Comparison of ENCODE assay signal across 11 cellular contexts in the genomic region with DNA sequence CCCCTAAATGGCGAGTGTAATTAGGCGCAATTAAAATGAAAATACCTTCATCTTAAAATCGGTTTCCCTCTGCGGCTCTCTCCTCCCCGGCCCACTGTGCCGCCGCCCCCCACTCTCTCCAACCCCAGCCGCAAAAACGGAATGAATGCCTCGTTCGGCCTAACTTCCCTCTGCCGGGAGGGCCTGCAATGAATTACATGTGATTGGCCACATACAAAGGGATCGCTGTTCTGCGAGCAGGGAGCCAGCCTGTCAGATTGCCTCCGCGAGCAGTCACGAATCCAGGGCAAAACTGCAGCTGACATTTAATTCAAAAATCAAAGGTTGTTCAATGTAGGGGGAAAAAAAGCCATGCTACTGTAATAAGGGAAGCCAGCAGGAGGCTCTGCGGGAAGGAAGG.
DNase-seq lines count a peak whose midpoint lies in the region; ATAC-seq and TF ChIP-seq lines count a peak whose summit lies in the region.
"Had no signal": no experiment of that assay in that cellular context is flagged by ENCODE, and none has a peak within 500 bp of the region (broad histone marks: within the 10 kb centered on the region; RNA-seq: fewer than 3 reads in every experiment).

No MANE protein-coding gene starts in this region.

- TF ChIP-seq CTCF in natural killer cell (IDR thresholded peaks at IDR 0.05) (no peak), endodermal cell (conservative IDR thresholded peaks at IDR 0.05) (peak; percentile 31), nephron (IDR thresholded peaks at IDR 0.05; ENCODE audit: unreplicated experiment in 3 of 3) (no peak)
- no peak for TF ChIP-seq CTCF in activated CD8-positive, alpha-beta T cell treated with anti-CD3 and anti-CD28 coated beads for 36 hours (IDR thresholded peaks at IDR 0.05)

- no peak overlapping the region for H3K27ac Mint-ChIP-seq in natural killer cell treated with Interleukin-12 subunit alpha and Interleukin-12 subunit beta and Interleukin-15 and Interleukin-18, amount 100 ng/mL, for 72 hours
- H3K27ac Mint-ChIP-seq in natural killer cell (no peak overlapping the region), endodermal cell (peak overlapping the region; percentile 67), nephron (peak overlapping the region; percentile 70 to 81 (median 70))
- no peak overlapping the region for H3K27ac Mint-ChIP-seq in activated CD8-positive, alpha-beta T cell treated with anti-CD3 and anti-CD28 coated beads for 36 hours

- H3K27ac ChIP-seq in endodermal cell (ENCODE audit: low read depth, low read length), result peak overlapping the region; percentile 97
- H3K27ac ChIP-seq: epithelial cell of prostate had no signal

- H3K4me1 Mint-ChIP-seq in natural killer cell treated with Interleukin-12 subunit alpha and Interleukin-12 subunit beta and Interleukin-15 and Interleukin-18, amount 100 ng/mL, for 72 hours (ENCODE audit: low read depth in 2 of 2), result no peaks in the 10 kb centered on the region
- H3K4me1 Mint-ChIP-seq in natural killer cell, result no peaks in the 10 kb centered on the region
- H3K4me1 Mint-ChIP-seq in endodermal cell, result peaks cover 43% of the 10 kb centered on the region
- peaks cover 43% of the 10 kb centered on the region for H3K4me1 Mint-ChIP-seq in nephron
- no peaks in the 10 kb centered on the region for H3K4me1 Mint-ChIP-seq in activated CD8-positive, alpha-beta T cell treated with anti-CD3 and anti-CD28 coated beads for 36 hours (ENCODE audit: low read depth)

- H3K36me3 Mint-ChIP-seq in natural killer cell treated with Interleukin-12 subunit alpha and Interleukin-12 subunit beta and Interleukin-15 and Interleukin-18, amount 100 ng/mL, for 72 hours, result no peaks in the 10 kb centered on the region
- H3K36me3 Mint-ChIP-seq in natural killer cell (no peaks in the 10 kb centered on the region), endodermal cell (ENCODE audit: low read depth) (peaks cover 30% of the 10 kb centered on the region), nephron (ENCODE audit: low read depth) (peaks cover 24% of the 10 kb centered on the region)
- no peaks in the 10 kb centered on the region for H3K36me3 Mint-ChIP-seq in activated CD8-positive, alpha-beta T cell treated with anti-CD3 and anti-CD28 coated beads for 36 hours (ENCODE audit: low read depth)

- ATAC-seq in natural killer cell treated with Interleukin-12 subunit alpha and Interleukin-12 subunit beta and Interleukin-15 and Interleukin-18, amount 100 ng/mL, for 72 hours, result no peak
- no peak for ATAC-seq in natural killer cell
- ATAC-seq in activated CD8-positive, alpha-beta T cell treated with anti-CD3 and anti-CD28 coated beads for 36 hours, result no peak

- CTCF ChIA-PET in activated CD8-positive, alpha-beta T cell treated with anti-CD3 and anti-CD28 coated beads for 36 hours (lab: Charles Lee), result no interaction called here

- H3K27me3 Mint-ChIP-seq in natural killer cell treated with Interleukin-12 subunit alpha and Interleukin-12 subunit beta and Interleukin-15 and Interleukin-18, amount 100 ng/mL, for 72 hours, result no peaks in the 10 kb centered on the region
- no peaks in the 10 kb centered on the region for H3K27me3 Mint-ChIP-seq in natural killer cell (ENCODE audit: low read depth in 2 of 2)
- H3K27me3 Mint-ChIP-seq in endodermal cell (ENCODE audit: insufficient read depth), result peaks cover 14% of the 10 kb centered on the region
- H3K27me3 Mint-ChIP-seq in nephron (ENCODE audit: low read depth), result peaks cover 15% of the 10 kb centered on the region
- no peaks in the 10 kb centered on the region for H3K27me3 Mint-ChIP-seq in activated CD8-positive, alpha-beta T cell treated with anti-CD3 and anti-CD28 coated beads for 36 hours

- H3K4me3 Mint-ChIP-seq in natural killer cell treated with Interleukin-12 subunit alpha and Interleukin-12 subunit beta and Interleukin-15 and Interleukin-18, amount 100 ng/mL, for 72 hours, result no peak overlapping the region
- H3K4me3 Mint-ChIP-seq in natural killer cell (no peak overlapping the region), endodermal cell (peak overlapping the region; percentile 46), nephron (peak overlapping the region; percentile 8 to 35 (median 28))
- no peak overlapping the region for H3K4me3 Mint-ChIP-seq in activated CD8-positive, alpha-beta T cell treated with anti-CD3 and anti-CD28 coated beads for 36 hours

- H3K4me1 ChIP-seq in endodermal cell (ENCODE audit: control insufficient read depth, insufficient read depth, low read length), result peaks cover 8% of the 10 kb centered on the region

- H3K9ac ChIP-seq in endodermal cell (ENCODE audit: extremely low read depth, low read length, poor library complexity, severe bottlenecking), result no peak overlapping the region

- no peaks in the 10 kb centered on the region for H3K9me3 Mint-ChIP-seq in natural killer cell treated with Interleukin-12 subunit alpha and Interleukin-12 subunit beta and Interleukin-15 and Interleukin-18, amount 100 ng/mL, for 72 hours
- H3K9me3 Mint-ChIP-seq in natural killer cell, result no peaks in the 10 kb centered on the region
- no peaks in the 10 kb centered on the region for H3K9me3 Mint-ChIP-seq in endodermal cell
- no peaks in the 10 kb centered on the region for H3K9me3 Mint-ChIP-seq in nephron
- no peaks in the 10 kb centered on the region for H3K9me3 Mint-ChIP-seq in activated CD8-positive, alpha-beta T cell treated with anti-CD3 and anti-CD28 coated beads for 36 hours

- no peak overlapping the region for H3K4me3 ChIP-seq in endodermal cell (ENCODE audit: low read length)
- H3K4me3 ChIP-seq: mucosa of descending colon had no signal

- WGBS in endodermal cell (ENCODE audit: insufficient coverage in 1 of 2, insufficient read length in 1 of 2), 2 experiments, result 19 to 26% methylated on average over 8 to 18 of the region's 18 CpGs

- POLR2A ChIA-PET in activated CD8-positive, alpha-beta T cell treated with anti-CD3 and anti-CD28 coated beads for 36 hours (lab: Charles Lee), result no interaction called here

- H3K27me3 ChIP-seq in endodermal cell (ENCODE audit: control insufficient read depth, insufficient read depth, low read length, poor library complexity, severe bottlenecking), result no peaks in the 10 kb centered on the region

- no peaks in the 10 kb centered on the region for H3K9me3 ChIP-seq in endodermal cell (ENCODE audit: control insufficient read depth, low read length)
- H3K9me3 ChIP-seq: mucosa of descending colon had no signal

- DNase-seq in natural killer cell treated with Interleukin-12 subunit alpha and Interleukin-12 subunit beta and Interleukin-15 and Interleukin-18, amount 100 ng/mL, for 72 hours (ENCODE audit: low spot score), result peak; percentile 26
- DNase-seq in natural killer cell (no peak), endodermal cell (peak; percentile 81), NCI-H146 treated with DMSO at 0.1 percent for 48 hours (lab: John Stamatoyannopoulos, UW; ENCODE audit: unreplicated experiment) (no peak), NCI-H1436 (lab: John Stamatoyannopoulos, UW) (no peak), COR-L47 (lab: John Stamatoyannopoulos, UW) (no peak)
- no peak for DNase-seq in activated CD8-positive, alpha-beta T cell treated with anti-CD3 and anti-CD28 coated beads for 36 hours
- DNase-seq: activated gamma-delta T cell treated with Interleukin-2 at 50 U/mL for 16 hours had no signal

- intact Hi-C loops in natural killer cell (cut with micrococcal nuclease), result no loop called here
- intact Hi-C loops in activated CD8-positive, alpha-beta T cell treated with anti-CD3 and anti-CD28 coated beads for 36 hours (cut with micrococcal nuclease), result no loop called here

- H3K36me3 ChIP-seq in endodermal cell (ENCODE audit: control insufficient read depth, insufficient read depth, low read length), result peaks cover 19% of the 10 kb centered on the region

Comparison
In these comparisons a context has a peak if more than half of its experiments do, and no peak if none do; other contexts are left out.
1. DNase-seq: peak in natural killer cell treated with Interleukin-12 subunit alpha and Interleukin-12 subunit beta and Interleukin-15 and Interleukin-18, amount 100 ng/mL, for 72 hours (single experiment) and endodermal cell (single experiment); none in natural killer cell (single experiment), NCI-H146 treated with DMSO at 0.1 percent for 48 hours (single experiment), NCI-H1436 (single experiment), activated CD8-positive, alpha-beta T cell treated with anti-CD3 and anti-CD28 coated beads for 36 hours (single experiment) and COR-L47 (single experiment).
2. H3K27ac Mint-ChIP-seq: peak in endodermal cell (single experiment) and nephron (3 of 3); none in natural killer cell treated with Interleukin-12 subunit alpha and Interleukin-12 subunit beta and Interleukin-15 and Interleukin-18, amount 100 ng/mL, for 72 hours (0 of 2), natural killer cell (0 of 2) and activated CD8-positive, alpha-beta T cell treated with anti-CD3 and anti-CD28 coated beads for 36 hours (single experiment).
3. H3K4me3 Mint-ChIP-seq: peak in endodermal cell (single experiment) and nephron (3 of 3); none in natural killer cell treated with Interleukin-12 subunit alpha and Interleukin-12 subunit beta and Interleukin-15 and Interleukin-18, amount 100 ng/mL, for 72 hours (single experiment), natural killer cell (single experiment) and activated CD8-positive, alpha-beta T cell treated with anti-CD3 and anti-CD28 coated beads for 36 hours (single experiment).